Comparison of ENCODE assay signal across 9 cellular contexts in genomic region chr9:77929942-77930341, GRCh38.
"Had no signal": no experiment of that assay in that cellular context is flagged by ENCODE, and none has a peak within 500 bp of the region (broad histone marks: within the 10 kb centered on the region; RNA-seq: fewer than 3 reads in every experiment).

No MANE protein-coding gene starts in this region.

- H3K4me3 ChIP-seq: GM23248 had no signal

- H3K4me3 Mint-ChIP-seq: H9, IgD-negative memory B cell had no signal

- H3K4me1 Mint-ChIP-seq: IgD-negative memory B cell had no signal

- H3K9ac ChIP-seq: GM23248 had no signal

- H3K27ac ChIP-seq: GM23248, HL-60 had no signal

- DNase-seq: GM23248, GOT3, H9, HCEC 1CT, Karpas-422, KBM-7 had no signal

- FAIRE-seq: HepG2 had no signal

- ATAC-seq: HepG2 had no signal

- H3K27ac Mint-ChIP-seq: H9, IgD-negative memory B cell had no signal

- H2AFZ ChIP-seq: GM23248 had no signal

- H3K9me3 Mint-ChIP-seq: H9, IgD-negative memory B cell had no signal
